ENCODE assay signal across 15 cellular contexts in genomic region chr9:101457003-101457402, GRCh38. TPM values are rescaled to one million over a fixed set of nuclear protein-coding genes. Genes with fewer than 3 reads are reported as not detected.
DNase-seq lines count a peak whose midpoint lies in the region; ATAC-seq and TF ChIP-seq lines count a peak whose summit lies in the region.
"Had no signal": no experiment of that assay in that cellular context is flagged by ENCODE, and none has a peak within 500 bp of the region (broad histone marks: within the 10 kb centered on the region; RNA-seq: fewer than 3 reads in every experiment).

No MANE protein-coding gene starts in this region.

- H3K36me3 Mint-ChIP-seq in MCF 10A (ENCODE audit: insufficient read depth, unreplicated experiment): no peaks in the 10 kb centered on the region
- H3K36me3 Mint-ChIP-seq: CD14-positive monocyte had no signal

- H3K9ac ChIP-seq in OCI-LY3 (ENCODE audit: low read length): no peak overlapping the region

- no peak overlapping the region for H3K4me3 Mint-ChIP-seq in MCF 10A (ENCODE audit: unreplicated experiment)
- H3K4me3 Mint-ChIP-seq: CD14-positive monocyte had no signal

- no peaks in the 10 kb centered on the region for H3K79me2 ChIP-seq in OCI-LY3 (ENCODE audit: low read length)

- H3K27me3 ChIP-seq in H7 (ENCODE audit: control insufficient read depth, insufficient read depth, low read length) (no peaks in the 10 kb centered on the region), OCI-LY3 (ENCODE audit: low read depth, low read length) (peaks cover 4% of the 10 kb centered on the region; the same call in 1 of the 2 replicates)
- H3K27me3 ChIP-seq: testis had no signal

- H3K4me2 ChIP-seq in OCI-LY3 (ENCODE audit: low read length): no peak overlapping the region

- H3K36me3 ChIP-seq in H7 (replicated peaks; ENCODE audit: control insufficient read depth, insufficient read depth, low read length): no peaks in the 10 kb centered on the region
- H3K36me3 ChIP-seq in OCI-LY3 (replicated peaks; ENCODE audit: low read depth, low read length): no peaks in the 10 kb centered on the region
- H3K36me3 ChIP-seq: HAP-1 had no signal

- H3K27ac ChIP-seq in OCI-LY3 (ENCODE audit: low read length): no peak overlapping the region
- H3K27ac ChIP-seq: testis had no signal

- POLR2A ChIA-PET in MCF 10A (lab: Yijun Ruan, JAX): no interaction called here

- H3K4me1 ChIP-seq in OCI-LY3 (ENCODE audit: low read length): no peaks in the 10 kb centered on the region
- H3K4me1 ChIP-seq: HAP-1, testis had no signal

- ATAC-seq in HG03135 (IDR thresholded peaks at IDR 0.05; ENCODE audit: unreplicated experiment): no peak

- H2AFZ ChIP-seq in OCI-LY3 (ENCODE audit: low read depth, low read length): no peak overlapping the region

- no peak overlapping the region for H3K4me3 ChIP-seq in H7 (ENCODE audit: insufficient read depth, low read depth, low read length)
- H3K4me3 ChIP-seq in OCI-LY3 (ENCODE audit: low read length): no peak overlapping the region
- H3K4me3 ChIP-seq: HAP-1, testis had no signal

- BruUV-seq in MCF 10A (replicated peaks; lab: Mats Ljungman, UMichigan): no TSS peak

- TF ChIP-seq CTCF in OCI-LY3 (IDR thresholded peaks at IDR 0.05; ENCODE audit: low read depth, low read length) (peak; percentile 37), GM20000 (IDR thresholded peaks at IDR 0.05; ENCODE audit: extremely low read depth, missing control alignments) (no peak), MCF 10A (IDR thresholded peaks at IDR 0.05; ENCODE audit: unreplicated experiment) (no peak)

- no peaks in the 10 kb centered on the region for H3K4me1 Mint-ChIP-seq in MCF 10A (ENCODE audit: insufficient read depth, unreplicated experiment)
- H3K4me1 Mint-ChIP-seq: CD14-positive monocyte had no signal

- no peak overlapping the region for H3K27ac Mint-ChIP-seq in MCF 10A (ENCODE audit: low read depth, unreplicated experiment)
- H3K27ac Mint-ChIP-seq: CD14-positive monocyte had no signal

- H4K20me1 ChIP-seq in OCI-LY3 (ENCODE audit: insufficient read depth, low read length): no peaks in the 10 kb centered on the region

- CTCF ChIA-PET in MCF 10A (lab: Yijun Ruan, JAX): interaction anchor here (0.6 to 22.0 kb wide), 9 partner anchors 8 to 917 kb away, joined by 3 to 751 read pairs (median 9); partner anchors contain the start of gene RNF20

- DNase-seq in H7 (peak; percentile 61), iPS-NIHi11 (ENCODE audit: low spot score) (peak; percentile 33), GM20000 (ENCODE audit: low spot score) (no peak), MCF 10A (ENCODE audit: unreplicated experiment) (no peak)
- DNase-seq: activated CD8-positive, alpha-beta memory T cell treated with anti-CD3 and anti-CD28 coated beads for 24 hours; activated naive CD4-positive, alpha-beta T cell; effector CD8-positive, alpha-beta T cell; foreskin melanocyte; NCI-H446 treated with DMSO at 0.1 percent for 48 hours; stimulated activated CD4-positive, alpha-beta T cell treated with anti-CD3 and anti-CD28 coated beads, Interleukin-15, amount 100 ng/mL, for 24 hours; testis had no signal

- peaks cover 1% of the 10 kb centered on the region for H3K27me3 Mint-ChIP-seq in MCF 10A (ENCODE audit: insufficient read depth, unreplicated experiment)

- H3K9me3 Mint-ChIP-seq in MCF 10A (ENCODE audit: unreplicated experiment): no peaks in the 10 kb centered on the region

- intact Hi-C loops in MCF 10A (cut with micrococcal nuclease): no loop called here

- no peaks in the 10 kb centered on the region for H3K9me3 ChIP-seq in OCI-LY3 (ENCODE audit: insufficient read depth, low read length)
- H3K9me3 ChIP-seq: HAP-1, testis had no signal

RNA-seq across cellular contexts. Expression of gene ALDOB, which starts 21.4 kb away (rescaled TPM):
- total RNA-seq in H7 (2014; rRNA removed; shearing (Covaris generic)): not detected in 2 replicates
- total RNA-seq in MCF 10A (2022): not detected in 2 replicates

RNA-seq across cellular contexts. Expression of gene ZNF189, which starts 58.4 kb away (rescaled TPM):
- total RNA-seq in H7 (2014; rRNA removed; shearing (Covaris generic)): 9.9 and 13.2 TPM in 2 replicates
- total RNA-seq in MCF 10A (2022): 17.4 and 20.4 TPM in 2 replicates

RNA-seq across cellular contexts. Expression of gene MRPL50, which starts 58.6 kb away (rescaled TPM):
- total RNA-seq in H7 (2014; rRNA removed; shearing (Covaris generic)): 23.0 and 23.3 TPM in 2 replicates
- 15.4 and 16.9 TPM in 2 replicates for total RNA-seq in MCF 10A (2022)

Comparison
In these comparisons a context has a peak if more than half of its experiments do, and no peak if none do; other contexts are left out.
1. DNase-seq: peak in H7 (single experiment) and iPS-NIHi11 (single experiment); none in GM20000 (single experiment) and MCF 10A (single experiment).